16 cellular contexts compared by ENCODE assay signal in genomic region chr9:19967567-19968459, GRCh38.
DNase-seq lines count a peak whose midpoint lies in the region; TF ChIP-seq lines count a peak whose summit lies in the region.
"Had no signal": no experiment of that assay in that cellular context is flagged by ENCODE, and none has a peak within 500 bp of the region (broad histone marks: within the 10 kb centered on the region; RNA-seq: fewer than 3 reads in every experiment).

No MANE protein-coding gene starts in this region.

- H3K27me3 Mint-ChIP-seq in activated naive CD4-positive, alpha-beta T cell treated with anti-CD3 and anti-CD28 coated beads for 36 hours (ENCODE audit: low read depth) = no peaks in the 10 kb centered on the region
- H3K27me3 Mint-ChIP-seq in type B pancreatic cell = no peaks in the 10 kb centered on the region
- peaks cover 3% of the 10 kb centered on the region for H3K27me3 Mint-ChIP-seq in activated CD4-positive, alpha-beta T cell treated with anti-CD3 and anti-CD28 coated beads, Interleukin-2, amount 10 ng/mL, durations not matched to agents 24 days and 14 days
- H3K27me3 Mint-ChIP-seq: stimulated activated memory B cell treated with anti-CD40 and anti-IgM and Interleukin-4, amounts not matched to agents 10 μg/mL and 1 μg/mL and 100 μg/mL, for 72 hours had no signal

- peaks cover 9% of the 10 kb centered on the region for H3K4me1 Mint-ChIP-seq in activated naive CD4-positive, alpha-beta T cell treated with anti-CD3 and anti-CD28 coated beads for 36 hours (ENCODE audit: low read depth)
- H3K4me1 Mint-ChIP-seq in type B pancreatic cell (ENCODE audit: unreplicated experiment) = peaks cover 18% of the 10 kb centered on the region
- peaks cover 5% of the 10 kb centered on the region for H3K4me1 Mint-ChIP-seq in activated CD4-positive, alpha-beta T cell treated with anti-CD3 and anti-CD28 coated beads, Interleukin-2, amount 10 ng/mL, durations not matched to agents 24 days and 14 days
- H3K4me1 Mint-ChIP-seq: stimulated activated memory B cell treated with anti-CD40 and anti-IgM and Interleukin-4, amounts not matched to agents 10 μg/mL and 1 μg/mL and 100 μg/mL, for 72 hours had no signal

- intact Hi-C loops in activated naive CD4-positive, alpha-beta T cell treated with anti-CD3 and anti-CD28 coated beads for 36 hours (cut with micrococcal nuclease) = no loop called here
- intact Hi-C loops in activated CD4-positive, alpha-beta T cell treated with anti-CD3 and anti-CD28 coated beads, Interleukin-2, amount 10 ng/mL, durations not matched to agents 24 days and 14 days (cut with micrococcal nuclease) = no loop called here

- peak; percentile 16 for DNase-seq in activated naive CD4-positive, alpha-beta T cell treated with anti-CD3 and anti-CD28 coated beads for 36 hours
- DNase-seq in activated naive CD4-positive, alpha-beta T cell (lab: John Stamatoyannopoulos, UW) = no peak
- peak; percentile 4 for DNase-seq in NCI-H526 treated with DMSO at 0.1 percent for 48 hours (lab: John Stamatoyannopoulos, UW)
- peak; percentile 17 for DNase-seq in dermis blood vessel endothelial cell
- DNase-seq in type B pancreatic cell (ENCODE audit: extremely low spot score, unreplicated experiment) = no peak
- no peak for DNase-seq in activated CD4-positive, CD25-positive, alpha-beta regulatory T cell (lab: John Stamatoyannopoulos, UW)
- DNase-seq in activated CD4-positive, alpha-beta T cell treated with anti-CD3 and anti-CD28 coated beads, Interleukin-2, amount 10 ng/mL, durations not matched to agents 24 days and 14 days = no peak
- DNase-seq in islet precursor cell = no peak
- DNase-seq: activated T-cell treated with anti-CD3 and anti-CD28 coated beads for 4 hours; adrenal gland; DMS153; NK-92 treated with Interleukin-12 subunit alpha and Interleukin-12 subunit beta, amount 100 ng/mL, for 24 hours; retina; SJCRH30; stimulated activated CD4-positive, alpha-beta T cell treated with anti-CD3 and anti-CD28 coated beads, Interleukin-4, amount 100 ng/mL, for 1 hour had no signal

- CTCF ChIA-PET in activated naive CD4-positive, alpha-beta T cell treated with anti-CD3 and anti-CD28 coated beads for 36 hours (lab: Charles Lee) = interaction anchor here (0.8 kb wide), 1 partner anchor 21 kb away, joined by 3 read pairs; no protein-coding TSS in a partner anchor

- H3K36me3 Mint-ChIP-seq in activated naive CD4-positive, alpha-beta T cell treated with anti-CD3 and anti-CD28 coated beads for 36 hours (ENCODE audit: low read depth) = no peaks in the 10 kb centered on the region
- no peaks in the 10 kb centered on the region for H3K36me3 Mint-ChIP-seq in type B pancreatic cell
- peaks cover 1% of the 10 kb centered on the region for H3K36me3 Mint-ChIP-seq in activated CD4-positive, alpha-beta T cell treated with anti-CD3 and anti-CD28 coated beads, Interleukin-2, amount 10 ng/mL, durations not matched to agents 24 days and 14 days (ENCODE audit: low read depth)
- H3K36me3 Mint-ChIP-seq: stimulated activated memory B cell treated with anti-CD40 and anti-IgM and Interleukin-4, amounts not matched to agents 10 μg/mL and 1 μg/mL and 100 μg/mL, for 72 hours had no signal

- no peak for TF ChIP-seq CTCF in type B pancreatic cell (conservative IDR thresholded peaks at IDR 0.05)

- H3K27ac Mint-ChIP-seq in activated naive CD4-positive, alpha-beta T cell treated with anti-CD3 and anti-CD28 coated beads for 36 hours = no peak overlapping the region
- peak overlapping the region; percentile 24 for H3K27ac Mint-ChIP-seq in type B pancreatic cell
- no peak overlapping the region for H3K27ac Mint-ChIP-seq in activated CD4-positive, alpha-beta T cell treated with anti-CD3 and anti-CD28 coated beads, Interleukin-2, amount 10 ng/mL, durations not matched to agents 24 days and 14 days
- H3K27ac Mint-ChIP-seq: stimulated activated memory B cell treated with anti-CD40 and anti-IgM and Interleukin-4, amounts not matched to agents 10 μg/mL and 1 μg/mL and 100 μg/mL, for 72 hours had no signal

- H3K4me3 Mint-ChIP-seq in activated naive CD4-positive, alpha-beta T cell treated with anti-CD3 and anti-CD28 coated beads for 36 hours = no peak overlapping the region
- no peak overlapping the region for H3K4me3 Mint-ChIP-seq in type B pancreatic cell
- no peak overlapping the region for H3K4me3 Mint-ChIP-seq in activated CD4-positive, alpha-beta T cell treated with anti-CD3 and anti-CD28 coated beads, Interleukin-2, amount 10 ng/mL, durations not matched to agents 24 days and 14 days
- H3K4me3 Mint-ChIP-seq: stimulated activated memory B cell treated with anti-CD40 and anti-IgM and Interleukin-4, amounts not matched to agents 10 μg/mL and 1 μg/mL and 100 μg/mL, for 72 hours had no signal

- H3K9me3 Mint-ChIP-seq in activated naive CD4-positive, alpha-beta T cell treated with anti-CD3 and anti-CD28 coated beads for 36 hours = no peaks in the 10 kb centered on the region
- no peaks in the 10 kb centered on the region for H3K9me3 Mint-ChIP-seq in type B pancreatic cell
- peaks cover 11% of the 10 kb centered on the region for H3K9me3 Mint-ChIP-seq in activated CD4-positive, alpha-beta T cell treated with anti-CD3 and anti-CD28 coated beads, Interleukin-2, amount 10 ng/mL, durations not matched to agents 24 days and 14 days

Comparison
In these comparisons a context has a peak if more than half of its experiments do, and no peak if none do; other contexts are left out.
1. DNase-seq: peak in activated naive CD4-positive, alpha-beta T cell treated with anti-CD3 and anti-CD28 coated beads for 36 hours (single experiment), NCI-H526 treated with DMSO at 0.1 percent for 48 hours (single experiment) and dermis blood vessel endothelial cell (single experiment); none in activated naive CD4-positive, alpha-beta T cell (0 of 4), type B pancreatic cell (single experiment), activated CD4-positive, CD25-positive, alpha-beta regulatory T cell (0 of 4), activated CD4-positive, alpha-beta T cell treated with anti-CD3 and anti-CD28 coated beads, Interleukin-2, amount 10 ng/mL, durations not matched to agents 24 days and 14 days (single experiment) and islet precursor cell (single experiment).